In the genomic region with DNA sequence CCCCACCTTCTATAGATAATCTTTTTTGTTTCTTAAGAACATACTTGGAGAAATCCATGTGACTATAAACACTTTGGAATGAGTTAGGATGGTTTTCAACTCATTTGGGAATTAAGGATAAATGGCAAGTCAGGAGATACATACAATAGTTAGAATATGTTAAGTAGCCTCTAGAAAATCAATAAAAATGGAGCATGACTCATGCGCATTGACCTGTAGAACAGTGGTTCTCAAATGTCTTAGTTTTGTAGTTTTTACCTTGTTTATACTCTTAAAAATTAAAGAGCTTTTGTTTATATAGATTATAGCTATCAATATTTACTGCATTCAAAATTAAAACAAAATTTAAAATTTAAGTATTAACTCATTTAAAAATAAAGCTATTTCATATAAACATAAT, we compare ENCODE assay signal across 15 cellular contexts.
"Had no signal": no experiment of that assay in that cellular context is flagged by ENCODE, and none has a peak within 500 bp of the region (broad histone marks: within the 10 kb centered on the region; RNA-seq: fewer than 3 reads in every experiment).

No MANE protein-coding gene starts in this region.

- H3K27ac ChIP-seq: psoas muscle, thoracic aorta, WERI-Rb-1 had no signal

- H3K36me3 ChIP-seq: thoracic aorta had no signal

- ATAC-seq: activated CD8-positive, alpha-beta T cell treated with anti-CD3 and anti-CD28 coated beads for 36 hours; left lobe of liver; natural killer cell treated with Interleukin-12 subunit alpha and Interleukin-12 subunit beta and Interleukin-15 and Interleukin-18, amount 100 ng/mL, for 72 hours; psoas muscle had no signal

- DNase-seq: activated CD4-positive, alpha-beta T cell treated with anti-CD3 and anti-CD28 coated beads for 4 hours; activated CD8-positive, alpha-beta memory T cell treated with anti-CD3 and anti-CD28 coated beads, Interleukin-2, amount 50 U/mL, for 4 hours; activated CD8-positive, alpha-beta T cell treated with anti-CD3 and anti-CD28 coated beads for 36 hours; activated naive CD4-positive, alpha-beta T cell treated with Interleukin-2 at 50 U/mL for 16 hours; cortex of kidney; effector memory CD4-positive, alpha-beta T cell; glutamatergic neuron; nucleus accumbens; psoas muscle; stimulated activated CD4-positive, alpha-beta T cell treated with anti-CD3 and anti-CD28 coated beads, Interleukin-4, amount 100 ng/mL, for 24 hours; T1000; WERI-Rb-1 had no signal

- H3K4me3 ChIP-seq: psoas muscle, thoracic aorta had no signal

- H3K9me3 ChIP-seq: thoracic aorta had no signal
